In the genomic region with DNA sequence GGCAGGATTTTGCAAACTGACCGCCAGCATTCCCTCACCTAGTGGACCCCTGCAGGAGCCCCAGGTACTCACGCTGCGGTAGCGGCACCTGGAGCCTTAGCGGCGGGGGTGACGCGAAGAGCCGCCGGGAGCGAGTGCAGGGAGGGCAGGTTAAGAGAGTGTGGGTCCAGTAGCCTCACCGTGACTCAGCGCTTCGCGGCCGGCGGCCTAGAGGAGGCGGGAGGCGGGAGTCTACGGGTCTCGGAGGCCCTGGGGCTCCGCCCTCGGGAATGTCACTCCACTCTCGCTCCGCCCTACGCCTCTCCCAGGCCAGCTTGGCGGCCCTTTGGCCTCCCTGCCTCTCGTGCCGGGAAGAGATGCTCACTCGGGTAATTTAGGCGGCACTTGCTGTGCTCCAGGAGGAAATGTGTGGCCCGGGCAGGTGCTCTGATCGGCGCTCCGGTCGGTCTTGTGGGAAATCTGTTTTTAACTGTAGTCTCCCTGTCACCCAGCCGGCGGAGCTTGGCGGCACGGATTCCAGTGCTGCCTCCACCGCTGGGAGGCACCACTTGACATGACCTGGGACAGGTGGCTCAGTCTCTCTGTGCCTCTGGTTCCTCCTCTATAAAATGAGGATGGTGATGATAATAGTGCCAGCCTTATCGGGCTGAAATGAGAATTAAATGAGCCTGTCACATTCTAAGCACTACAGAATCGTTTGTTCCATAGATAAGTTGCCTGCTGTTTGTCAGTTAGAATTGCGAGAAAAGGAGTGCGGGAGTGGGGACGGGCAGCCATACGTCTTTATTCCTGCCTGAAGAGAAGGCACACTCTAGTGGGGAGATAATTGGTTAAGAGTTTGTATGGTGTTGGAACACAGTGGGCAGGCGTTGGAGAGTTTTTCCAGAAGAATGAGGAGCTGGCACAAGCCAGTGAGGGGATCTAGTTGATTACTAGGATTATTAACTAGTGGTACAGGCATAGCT, we compare ENCODE assay signal across 1 cellular context.
A peak's percentile ranks its signal among the peaks of the same experiment; 100 is the strongest.
TF ChIP-seq lines count a peak whose summit lies in the region.

A gene (minus strand): TSS at position 216 of the 965 bp plus-strand sequence. CDS start 2,076 bp downstream, outside the sequence.

TF ChIP-seq in HCT116, 20 proteins besides CTCF, POLR2A, EP300 and RAD21 (continued from another document):
- TF ChIP-seq, protein P1, sequence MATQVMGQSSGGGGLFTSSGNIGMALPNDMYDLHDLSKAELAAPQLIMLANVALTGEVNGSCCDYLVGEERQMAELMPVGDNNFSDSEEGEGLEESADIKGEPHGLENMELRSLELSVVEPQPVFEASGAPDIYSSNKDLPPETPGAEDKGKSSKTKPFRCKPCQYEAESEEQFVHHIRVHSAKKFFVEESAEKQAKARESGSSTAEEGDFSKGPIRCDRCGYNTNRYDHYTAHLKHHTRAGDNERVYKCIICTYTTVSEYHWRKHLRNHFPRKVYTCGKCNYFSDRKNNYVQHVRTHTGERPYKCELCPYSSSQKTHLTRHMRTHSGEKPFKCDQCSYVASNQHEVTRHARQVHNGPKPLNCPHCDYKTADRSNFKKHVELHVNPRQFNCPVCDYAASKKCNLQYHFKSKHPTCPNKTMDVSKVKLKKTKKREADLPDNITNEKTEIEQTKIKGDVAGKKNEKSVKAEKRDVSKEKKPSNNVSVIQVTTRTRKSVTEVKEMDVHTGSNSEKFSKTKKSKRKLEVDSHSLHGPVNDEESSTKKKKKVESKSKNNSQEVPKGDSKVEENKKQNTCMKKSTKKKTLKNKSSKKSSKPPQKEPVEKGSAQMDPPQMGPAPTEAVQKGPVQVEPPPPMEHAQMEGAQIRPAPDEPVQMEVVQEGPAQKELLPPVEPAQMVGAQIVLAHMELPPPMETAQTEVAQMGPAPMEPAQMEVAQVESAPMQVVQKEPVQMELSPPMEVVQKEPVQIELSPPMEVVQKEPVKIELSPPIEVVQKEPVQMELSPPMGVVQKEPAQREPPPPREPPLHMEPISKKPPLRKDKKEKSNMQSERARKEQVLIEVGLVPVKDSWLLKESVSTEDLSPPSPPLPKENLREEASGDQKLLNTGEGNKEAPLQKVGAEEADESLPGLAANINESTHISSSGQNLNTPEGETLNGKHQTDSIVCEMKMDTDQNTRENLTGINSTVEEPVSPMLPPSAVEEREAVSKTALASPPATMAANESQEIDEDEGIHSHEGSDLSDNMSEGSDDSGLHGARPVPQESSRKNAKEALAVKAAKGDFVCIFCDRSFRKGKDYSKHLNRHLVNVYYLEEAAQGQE (IDR thresholded peaks at IDR 0.05; ENCODE audit: low read depth), result no peak
- TF ChIP-seq SRF (IDR thresholded peaks at IDR 0.05; ENCODE audit: low read depth) (no peak), FOSL1 (IDR thresholded peaks at IDR 0.05; ENCODE audit: low read depth) (0 out of 2 replicates have a peak, but pooled peaks have one; percentile 19), CBX3 (IDR thresholded peaks at IDR 0.05; ENCODE audit: low read depth) (no peak), ZNF274 (IDR thresholded peaks at IDR 0.05; ENCODE audit: low read depth, low read length) (no peak), ELF1 (IDR thresholded peaks at IDR 0.05; ENCODE audit: borderline replicate concordance, low read depth) (no peak), CEBPB (IDR thresholded peaks at IDR 0.05; ENCODE audit: low read depth) (no peak), JUND (IDR thresholded peaks at IDR 0.05) (no peak), TCF7L2 (IDR thresholded peaks at IDR 0.05; ENCODE audit: borderline replicate concordance, extremely low read depth, insufficient read depth, insufficient read length) (peak; percentile 24), EGR1 (IDR thresholded peaks at IDR 0.05; ENCODE audit: low read depth) (no peak), SIN3A (IDR thresholded peaks at IDR 0.05; ENCODE audit: low read depth) (no peak), POLR2AphosphoS5 (IDR thresholded peaks at IDR 0.05; ENCODE audit: low read depth, low read length) (peak; percentile 69), SP1 (IDR thresholded peaks at IDR 0.05; ENCODE audit: low read depth) (peak; percentile 15; the same call in 1 of the 2 replicates), YY1 (IDR thresholded peaks at IDR 0.05; ENCODE audit: extremely low read depth, insufficient replicate concordance, low read depth, low read length) (no peak), EZH2 (IDR thresholded peaks at IDR 0.05) (no peak), ZFX (IDR thresholded peaks at IDR 0.05) (no peak), EZH2phosphoT487 (IDR thresholded peaks at IDR 0.05; ENCODE audit: borderline replicate concordance) (no peak)
- TF ChIP-seq, protein P2, sequence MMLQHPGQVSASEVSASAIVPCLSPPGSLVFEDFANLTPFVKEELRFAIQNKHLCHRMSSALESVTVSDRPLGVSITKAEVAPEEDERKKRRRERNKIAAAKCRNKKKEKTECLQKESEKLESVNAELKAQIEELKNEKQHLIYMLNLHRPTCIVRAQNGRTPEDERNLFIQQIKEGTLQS (IDR thresholded peaks at IDR 0.05), result no peak
- TF ChIP-seq, protein P3, sequence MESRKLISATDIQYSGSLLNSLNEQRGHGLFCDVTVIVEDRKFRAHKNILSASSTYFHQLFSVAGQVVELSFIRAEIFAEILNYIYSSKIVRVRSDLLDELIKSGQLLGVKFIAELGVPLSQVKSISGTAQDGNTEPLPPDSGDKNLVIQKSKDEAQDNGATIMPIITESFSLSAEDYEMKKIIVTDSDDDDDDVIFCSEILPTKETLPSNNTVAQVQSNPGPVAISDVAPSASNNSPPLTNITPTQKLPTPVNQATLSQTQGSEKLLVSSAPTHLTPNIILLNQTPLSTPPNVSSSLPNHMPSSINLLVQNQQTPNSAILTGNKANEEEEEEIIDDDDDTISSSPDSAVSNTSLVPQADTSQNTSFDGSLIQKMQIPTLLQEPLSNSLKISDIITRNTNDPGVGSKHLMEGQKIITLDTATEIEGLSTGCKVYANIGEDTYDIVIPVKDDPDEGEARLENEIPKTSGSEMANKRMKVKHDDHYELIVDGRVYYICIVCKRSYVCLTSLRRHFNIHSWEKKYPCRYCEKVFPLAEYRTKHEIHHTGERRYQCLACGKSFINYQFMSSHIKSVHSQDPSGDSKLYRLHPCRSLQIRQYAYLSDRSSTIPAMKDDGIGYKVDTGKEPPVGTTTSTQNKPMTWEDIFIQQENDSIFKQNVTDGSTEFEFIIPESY (IDR thresholded peaks at IDR 0.05; ENCODE audit: extremely low read depth, insufficient replicate concordance, low read length), result no peak
